Comparison of ENCODE assay signal across 33 cellular contexts in the genomic region with DNA sequence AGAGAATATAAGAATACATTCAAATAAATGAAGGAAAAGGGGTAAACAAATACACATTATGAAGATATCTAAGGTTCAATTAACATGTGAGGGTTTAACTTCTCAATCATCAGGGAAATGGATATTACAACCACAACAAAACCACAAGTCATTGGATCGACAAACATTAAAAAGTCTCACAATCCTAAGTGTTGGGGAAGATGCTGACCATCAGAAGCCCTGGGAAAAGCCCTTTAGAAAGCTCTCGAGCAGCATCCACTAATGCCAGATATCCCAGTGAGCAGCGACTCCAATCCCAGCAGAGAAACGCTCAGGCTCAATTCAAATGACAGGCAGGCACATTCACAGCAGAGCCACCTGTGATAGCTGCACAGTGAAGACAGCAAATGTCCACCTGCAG. TPM values are rescaled to one million over a fixed set of nuclear protein-coding genes. Genes with fewer than 3 reads are reported as not detected.
"Had no signal": no experiment of that assay in that cellular context is flagged by ENCODE, and none has a peak within 500 bp of the region (broad histone marks: within the 10 kb centered on the region; RNA-seq: fewer than 3 reads in every experiment).

No MANE protein-coding gene starts in this region.

- H3K27ac ChIP-seq: hepatocyte, left ventricle myocardium inferior, ovary, right atrium auricular region, right lobe of liver, stomach, testis, thyroid gland, transverse colon, upper lobe of left lung had no signal

- DNase-seq: islet precursor cell; left ventricle myocardium inferior; midbrain; mucosa of descending colon; naive thymus-derived CD4-positive, alpha-beta T cell; ovary; right lobe of liver; stimulated activated CD4-positive, alpha-beta T cell treated with anti-CD3 and anti-CD28 coated beads, Interleukin-1b, Interleukin-23, amount 100 ng/mL, for 48 hours; stimulated activated CD4-positive, alpha-beta T cell treated with anti-CD3 and anti-CD28 coated beads, Interleukin-4, amount 100 ng/mL, for 1 hour; stimulated activated naive B cell treated with anti-CD40 and anti-IgM and Interleukin-4, amounts not matched to agents 10 μg/mL and 1 μg/mL and 100 μg/mL, for 72 hours; stimulated activated naive CD8-positive, alpha-beta T cell treated with anti-CD3 and anti-CD28 coated beads, Interleukin-15, Interleukin-2, amounts not matched to agents 100 U/mL and 50 U/mL, for 24 hours; stomach; testis; thyroid gland; transverse colon; upper lobe of left lung had no signal

- H3K9me3 ChIP-seq: mucosa of descending colon, ovary, right atrium auricular region, right lobe of liver, testis, thyroid gland, transverse colon, upper lobe of left lung had no signal

- H3K4me1 Mint-ChIP-seq: memory B cell; naive thymus-derived CD4-positive, alpha-beta T cell; stimulated activated naive B cell treated with anti-CD40 and anti-IgM and Interleukin-4, amounts not matched to agents 10 μg/mL and 1 μg/mL and 100 μg/mL, for 72 hours had no signal

- H3K27me3 ChIP-seq: hepatocyte, ovary, right atrium auricular region, right lobe of liver, stomach, testis, thyroid gland, transverse colon, upper lobe of left lung had no signal

- H3K4me3 ChIP-seq: hepatocyte, left ventricle myocardium inferior, lung, mucosa of descending colon, ovary, right atrium auricular region, right lobe of liver, smooth muscle cell, stomach, testis, thyroid gland, transverse colon, upper lobe of left lung had no signal

- H3K27ac Mint-ChIP-seq: memory B cell; naive thymus-derived CD4-positive, alpha-beta T cell; natural killer cell treated with Interleukin-12 subunit alpha and Interleukin-12 subunit beta and Interleukin-15 and Interleukin-18, amount 100 ng/mL, for 72 hours; progenitor cell of endocrine pancreas; stimulated activated naive B cell treated with anti-CD40 and anti-IgM and Interleukin-4, amounts not matched to agents 10 μg/mL and 1 μg/mL and 100 μg/mL, for 72 hours had no signal

- H3K4me2 ChIP-seq: hepatocyte, smooth muscle cell had no signal

- H3K4me1 ChIP-seq: left ventricle myocardium inferior, right atrium auricular region, right lobe of liver, stomach, testis, thyroid gland, transverse colon, upper lobe of left lung had no signal

- H2AFZ ChIP-seq: hepatocyte had no signal

- H3K9me3 Mint-ChIP-seq: natural killer cell treated with Interleukin-12 subunit alpha and Interleukin-12 subunit beta and Interleukin-15 and Interleukin-18, amount 100 ng/mL, for 72 hours had no signal

- H3K79me2 ChIP-seq: hepatocyte had no signal

- H3K36me3 ChIP-seq: left ventricle myocardium inferior, ovary, right atrium auricular region, right lobe of liver, stomach, thyroid gland, transverse colon, upper lobe of left lung had no signal

- H3K4me3 Mint-ChIP-seq: memory B cell; naive thymus-derived CD4-positive, alpha-beta T cell; natural killer cell treated with Interleukin-12 subunit alpha and Interleukin-12 subunit beta and Interleukin-15 and Interleukin-18, amount 100 ng/mL, for 72 hours; stimulated activated naive B cell treated with anti-CD40 and anti-IgM and Interleukin-4, amounts not matched to agents 10 μg/mL and 1 μg/mL and 100 μg/mL, for 72 hours had no signal

RNA-seq across cellular contexts. Expression of gene TPRX1, which starts 3.1 kb away (rescaled TPM):
- total RNA-seq: hepatocyte; kidney epithelial cell; left ventricle myocardium inferior; lower leg skin; lung; mesenteric fat pad; mucosa of descending colon; myocyte; naive thymus-derived CD4-positive, alpha-beta T cell; natural killer cell treated with Interleukin-12 subunit alpha and Interleukin-12 subunit beta and Interleukin-15 and Interleukin-18, amount 100 ng/mL, for 72 hours; omental fat pad; ovary; progenitor cell of endocrine pancreas; pulmonary artery endothelial cell; renal cortical epithelial cell; right atrium auricular region; right lobe of liver; skeletal muscle tissue; smooth muscle cell; stomach; thyroid gland; transverse colon; upper lobe of left lung; urinary bladder had no signal
- polyA plus RNA-seq: hepatocyte; lung; naive thymus-derived CD4-positive, alpha-beta T cell; neural cell; ovary; smooth muscle cell; stomach; urinary bladder had no signal

RNA-seq across cellular contexts. Expression of gene CRX, which starts 20.5 kb away (rescaled TPM):
- total RNA-seq: hepatocyte; kidney epithelial cell; left ventricle myocardium inferior; lower leg skin; lung; mesenteric fat pad; mucosa of descending colon; myocyte; naive thymus-derived CD4-positive, alpha-beta T cell; natural killer cell treated with Interleukin-12 subunit alpha and Interleukin-12 subunit beta and Interleukin-15 and Interleukin-18, amount 100 ng/mL, for 72 hours; omental fat pad; ovary; progenitor cell of endocrine pancreas; pulmonary artery endothelial cell; renal cortical epithelial cell; right atrium auricular region; right lobe of liver; skeletal muscle tissue; smooth muscle cell; stomach; thyroid gland; transverse colon; upper lobe of left lung; urinary bladder had no signal
- polyA plus RNA-seq: naive thymus-derived CD4-positive, alpha-beta T cell; neural cell; ovary; smooth muscle cell; stomach; urinary bladder had no signal

RNA-seq across cellular contexts. Expression of gene TPRX2, which starts 57.8 kb away (rescaled TPM):
- total RNA-seq: hepatocyte; kidney epithelial cell; left ventricle myocardium inferior; lower leg skin; lung; mesenteric fat pad; mucosa of descending colon; myocyte; naive thymus-derived CD4-positive, alpha-beta T cell; natural killer cell treated with Interleukin-12 subunit alpha and Interleukin-12 subunit beta and Interleukin-15 and Interleukin-18, amount 100 ng/mL, for 72 hours; omental fat pad; ovary; progenitor cell of endocrine pancreas; pulmonary artery endothelial cell; renal cortical epithelial cell; right atrium auricular region; right lobe of liver; skeletal muscle tissue; smooth muscle cell; stomach; thyroid gland; transverse colon; upper lobe of left lung; urinary bladder had no signal
- polyA plus RNA-seq: hepatocyte; lung; naive thymus-derived CD4-positive, alpha-beta T cell; neural cell; ovary; smooth muscle cell; stomach; urinary bladder had no signal
